In the genomic region with DNA sequence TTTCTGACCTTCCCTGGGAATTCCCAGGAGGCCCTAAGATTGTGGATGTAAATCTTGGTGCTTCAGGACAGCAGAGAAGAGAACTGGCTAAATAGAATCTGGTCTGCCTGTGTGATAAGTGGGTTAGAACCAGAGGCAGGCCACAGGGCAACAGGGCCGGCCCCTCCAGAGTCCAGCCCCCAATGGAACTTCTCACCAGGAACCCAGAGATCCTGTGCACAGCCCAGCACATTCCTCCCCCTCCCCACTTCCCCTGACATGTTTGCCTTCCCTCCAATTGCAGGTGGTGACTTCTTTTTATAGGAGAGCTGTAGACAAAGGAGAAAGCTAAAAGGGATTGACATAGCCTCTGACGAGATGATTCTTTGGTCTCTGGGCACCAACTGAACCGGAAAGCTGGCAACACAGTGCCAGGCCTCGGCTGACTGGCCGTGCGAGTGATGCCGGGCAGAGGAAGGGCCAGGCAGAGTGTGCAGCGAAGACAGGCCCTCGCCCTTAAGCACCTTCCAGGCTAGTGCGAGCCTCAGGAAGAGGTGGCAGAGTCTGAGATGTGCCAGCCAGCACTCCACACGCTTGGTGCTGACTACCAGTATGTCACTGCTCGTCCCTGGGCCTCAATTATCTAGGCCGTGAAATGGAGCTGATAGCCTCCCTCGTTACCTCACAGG, we compare ENCODE assay signal across 26 cellular contexts. TPM values are rescaled to one million over a fixed set of nuclear protein-coding genes. Genes with fewer than 3 reads are reported as not detected.
A peak's percentile ranks its signal among the peaks of the same experiment; 100 is the strongest.
DNase-seq lines count a peak whose midpoint lies in the region; FAIRE-seq and TF ChIP-seq lines count a peak whose summit lies in the region.
"Had no signal": no experiment of that assay in that cellular context is flagged by ENCODE, and none has a peak within 500 bp of the region (broad histone marks: within the 10 kb centered on the region; RNA-seq: fewer than 3 reads in every experiment).

No MANE protein-coding gene starts in this region.

- H3K14ac ChIP-seq in H1 (ENCODE audit: insufficient read length), result no peak overlapping the region

- no peak for TF ChIP-seq CTCF in H1 (IDR thresholded peaks at IDR 0.05; ENCODE audit: control extremely low read depth in 1 of 3, insufficient read depth in 1 of 3, low read depth in 1 of 3, low read length in 3 of 3)

- FAIRE-seq in H1 (lab: Jason Lieb, UNC), result no peak
- FAIRE-seq: GM18507 had no signal

- H3K4ac ChIP-seq in H1 (replicated peaks; ENCODE audit: insufficient read length, low read depth, low read length), result no peak overlapping the region

- H4K91ac ChIP-seq in H1 (replicated peaks; ENCODE audit: insufficient read length, low read length), result peak overlapping the region; percentile 55

- peak in 2 of 3 experiments; percentile 43 to 67 for DNase-seq in NCI-H1417 (lab: John Stamatoyannopoulos, UW)
- no peak for DNase-seq in NCI-H1417 treated with DMSO at 0.1 percent for 48 hours (lab: John Stamatoyannopoulos, UW)
- peak; percentile 6 for DNase-seq in NCI-H2196 (lab: John Stamatoyannopoulos, UW; ENCODE audit: unreplicated experiment)
- peak in 1 of 2 experiments; percentile 43 for DNase-seq in H1 (ENCODE audit: low read depth in 1 of 2, low spot score in 2 of 2)
- peak; percentile 17 for DNase-seq in renal cortical epithelial cell (ENCODE audit: low read depth)
- no peak for DNase-seq in mucosa of gallbladder (ENCODE audit: low spot score)
- no peak for DNase-seq in RPMI8226
- DNase-seq in T-helper 2 cell, result no peak
- DNase-seq: 8988T; activated CD4-positive, alpha-beta T cell treated with anti-CD3 and anti-CD28 coated beads, Interleukin-2, amount 10 ng/mL, durations not matched to agents 7 days and 5 days; activated CD8-positive, alpha-beta memory T cell treated with anti-CD3 and anti-CD28 coated beads, Interleukin-2, amount 50 U/mL, for 4 hours; activated gamma-delta T cell; NCI-H524 treated with DMSO at 0.1 percent for 48 hours; nucleus accumbens; PC-9; right cardiac atrium; T-helper 17 cell had no signal

- H3K4me2 ChIP-seq in H1 (ENCODE audit: insufficient read depth in 1 of 2, low read depth in 2 of 2, low read length in 2 of 2), result no peak overlapping the region
- H3K4me2 ChIP-seq: PC-9 had no signal

- no peak overlapping the region for H2BK20ac ChIP-seq in H1 (ENCODE audit: low read length)

- no peak for TF ChIP-seq EP300 in H1 (IDR thresholded peaks at IDR 0.05; ENCODE audit: borderline replicate concordance in 1 of 2, low read depth in 2 of 2, low read length in 2 of 2)

- 0 out of 2 replicates have a peak overlapping the region, but pooled peaks have one; percentile 61 for H2BK15ac ChIP-seq in H1 (ENCODE audit: low read length)

- H3K56ac ChIP-seq in H1 (replicated peaks; ENCODE audit: insufficient read length, low read depth, low read length), result no peak overlapping the region

- no peaks in the 10 kb centered on the region for H3K36me3 ChIP-seq in H1 (ENCODE audit: control insufficient read depth in 2 of 4, insufficient read depth in 4 of 4, low read length in 3 of 4)
- H3K36me3 ChIP-seq: adrenal gland, breast epithelium, SJSA1 had no signal

- H3K4me1 ChIP-seq in H1 (replicated peaks in 1 of 4; ENCODE audit: control insufficient read depth in 3 of 4, insufficient read depth in 4 of 4, low read length in 3 of 4), result peaks cover 0 to 24% (median 15%) of the 10 kb centered on the region in 4 experiments; a peak in 6 of 7 replicates
- H3K4me1 ChIP-seq: adrenal gland, breast epithelium, Caco-2, SJSA1, suprapubic skin, vagina had no signal

- no peak overlapping the region for H3K9ac ChIP-seq in H1 (replicated peaks in 1 of 4; ENCODE audit: extremely low read depth in 1 of 4, low read depth in 3 of 4, low read length in 3 of 4)

- H3K23ac ChIP-seq in H1 (ENCODE audit: insufficient read length), result no peak overlapping the region

- H3K27ac ChIP-seq in H1 (ENCODE audit: low read depth, low read length), result no peak overlapping the region
- H3K27ac ChIP-seq: adrenal gland, breast epithelium, coronary artery, PC-9, SJSA1, suprapubic skin, vagina had no signal

- H4K5ac ChIP-seq in H1 (ENCODE audit: insufficient read length, low read depth, low read length), result no peak overlapping the region

- H3K9me3 ChIP-seq in H1 (ENCODE audit: insufficient read depth in 2 of 2, low read depth in 1 of 2, low read length in 1 of 2), result no peaks in the 10 kb centered on the region
- H3K9me3 ChIP-seq: adrenal gland, breast epithelium, Caco-2, SJSA1, suprapubic skin, vagina had no signal

- H4K8ac ChIP-seq in H1 (ENCODE audit: extremely low read depth, insufficient read depth, low read length), result no peak overlapping the region

- WGBS in H1 (ENCODE audit: extremely low coverage in 1 of 2, insufficient coverage in 1 of 2, insufficient read length in 1 of 2, insufficient replicate concordance in 2 of 2, low coverage in 1 of 2, low lambda C conversion rate in 2 of 2, missing lambda C conversion rate in 1 of 2), 2 experiments, result 91% methylated on average over 14 of the region's 14 CpGs; no CpG with 5 or more reads in 1 of the 2 experiments

- no peak overlapping the region for H3K18ac ChIP-seq in H1 (ENCODE audit: extremely low read depth, low read length)

- H2AFZ ChIP-seq in H1 (ENCODE audit: low read length), result no peak overlapping the region
- H2AFZ ChIP-seq: PC-9 had no signal

- peak overlapping the region; percentile 56; the same call in 1 of the 2 replicates for H2AK5ac ChIP-seq in H1 (ENCODE audit: low read depth, low read length)

- no peak overlapping the region for H2BK120ac ChIP-seq in H1 (replicated peaks; ENCODE audit: low read depth, low read length)

- H3K79me1 ChIP-seq in H1 (ENCODE audit: low read depth, low read length), result no peaks in the 10 kb centered on the region

- peak overlapping the region; percentile 27; the same call in 1 of the 2 replicates for H2BK5ac ChIP-seq in H1 (ENCODE audit: low read depth, low read length)

- no peak for TF ChIP-seq POLR2A in H1 (IDR thresholded peaks at IDR 0.05; ENCODE audit: control extremely low read depth in 1 of 2, low read depth in 2 of 2, low read length in 2 of 2)

- peaks cover 0 to 2% of the 10 kb centered on the region in 2 experiments for H4K20me1 ChIP-seq in H1 (replicated peaks in 1 of 2; ENCODE audit: control insufficient read depth in 1 of 2, insufficient read depth in 2 of 2, low read length in 2 of 2)

- H3K79me2 ChIP-seq in H1 (ENCODE audit: control insufficient read depth in 1 of 2, insufficient read depth in 2 of 2, low read length in 2 of 2), result no peaks in the 10 kb centered on the region

- POLR2A ChIA-PET in H1 (lab: Charles Lee; ENCODE audit: partially characterized antibody), result interaction anchor here (1.0 kb wide), 1 partner anchor 13 kb away, joined by 3 read pairs; no protein-coding TSS in a partner anchor

- H3K23me2 ChIP-seq in H1 (ENCODE audit: low read depth, low read length), result no peaks in the 10 kb centered on the region

- H2BK12ac ChIP-seq in H1 (ENCODE audit: low read depth, low read length), result peak overlapping the region; percentile 88; the same call in 1 of the 2 replicates

- H3K27me3 ChIP-seq in H1 (replicated peaks in 1 of 4; ENCODE audit: control insufficient read depth in 3 of 4, extremely low read depth in 1 of 4, insufficient read depth in 3 of 4, low read length in 3 of 4), result no peaks in the 10 kb centered on the region; a peak in 2 of 7 replicates
- H3K27me3 ChIP-seq: adrenal gland, breast epithelium, SJSA1, suprapubic skin, vagina had no signal

- CTCF ChIA-PET in H1 (lab: Charles Lee; ENCODE audit: partially characterized antibody), result interaction anchor here (1.5 kb wide), 2 partner anchors 26 to 349 kb away, joined by 3 to 5 read pairs; no protein-coding TSS in a partner anchor

- no peak for TF ChIP-seq RAD21 in H1 (IDR thresholded peaks at IDR 0.05 in 1 of 2, conservative IDR thresholded peaks at IDR 0.05 in 1 of 2; ENCODE audit: low read depth in 2 of 2, low read length in 2 of 2)

- H3K4me3 ChIP-seq in H1 (ENCODE audit: extremely low read depth in 1 of 4, insufficient read depth in 2 of 4, low read depth in 3 of 4, low read length in 4 of 4), result no peak overlapping the region
- H3K4me3 ChIP-seq: adrenal gland, breast epithelium, coronary artery, PC-9, SJSA1, suprapubic skin, vagina had no signal

TF ChIP-seq in H1, 55 proteins besides CTCF, POLR2A, EP300 and RAD21 (continues in another document):
- no peak for TF ChIP-seq PHF8 (conservative IDR thresholded peaks at IDR 0.05; ENCODE audit: low read depth, low read length)
- TF ChIP-seq TAF7 (optimal IDR thresholded peaks at IDR 0.05; ENCODE audit: borderline replicate concordance, low read depth, low read length), result no peak
- no peak for TF ChIP-seq EZH2 (IDR thresholded peaks at IDR 0.05; ENCODE audit: low read depth, low read length, severe bottlenecking)
- no peak for TF ChIP-seq TCF12 (IDR thresholded peaks at IDR 0.05; ENCODE audit: low read depth, low read length)
- no peak for TF ChIP-seq SIRT6 (IDR thresholded peaks at IDR 0.05; ENCODE audit: low read length)
- TF ChIP-seq BRCA1 (IDR thresholded peaks at IDR 0.05; ENCODE audit: low read depth, low read length), result no peak
- TF ChIP-seq YY1 (IDR thresholded peaks at IDR 0.05; ENCODE audit: low read depth, low read length), result no peak

RNA-seq across cellular contexts. Expression of a gene that starts 19.3 kb away (rescaled TPM):
- total RNA-seq in H1 (2021; fragmentation: NEBNext Ultra II Directional; extraction: Animal tissue kit (Norgen Biotek cat#: 25700)), result 0.11 TPM in 2 replicates
- polyA plus RNA-seq in H1 (2011; rRNA removed), result 0.03 and 0.08 TPM in 2 replicates
- 0.05 TPM for polyA plus RNA-seq in H1 (2011; cell fraction: cytosol; rRNA removed)
- polyA plus RNA-seq in H1 (2011; cell fraction: nucleus; rRNA removed), result 0.13 TPM
- polyA plus RNA-seq in H1 (2012, experiment 1 of 2), result 0.06 to 0.12 TPM (median 0.07 TPM) in 3 of 4 replicates, not detected in the other
- polyA plus RNA-seq in H1 (2012, experiment 2 of 2), result not detected
- polyA plus RNA-seq in H1 (2013, experiment 1 of 2), result 0.04 TPM
- polyA plus RNA-seq in H1 (2013, experiment 2 of 2), result 0.04 TPM
- polyA minus RNA-seq in H1 (2011; rRNA and poly(A)+ RNA removed), result not detected in 2 replicates
- not detected for polyA minus RNA-seq in H1 (2011; cell fraction: cytosol; rRNA and poly(A)+ RNA removed)
- 0.40 TPM for polyA minus RNA-seq in H1 (2011; cell fraction: nucleus; rRNA and poly(A)+ RNA removed)
- total RNA-seq in renal cortical epithelial cell, result 0.10 TPM in 1 of 2 replicates, not detected in the other
- 0.43 TPM for total RNA-seq in mucosa of gallbladder
- total RNA-seq: Caco-2, SJSA1 had no signal

RNA-seq across cellular contexts. Expression of a gene that starts 33.8 kb away (rescaled TPM):
- total RNA-seq in H1 (2021; fragmentation: NEBNext Ultra II Directional; extraction: Animal tissue kit (Norgen Biotek cat#: 25700)), result not detected in 2 replicates
- polyA plus RNA-seq in H1 (2011; rRNA removed), result not detected in 2 replicates
- polyA plus RNA-seq in H1 (2011; cell fraction: cytosol; rRNA removed), result not detected
- not detected for polyA plus RNA-seq in H1 (2011; cell fraction: nucleus; rRNA removed)
- polyA plus RNA-seq in H1 (2012, experiment 1 of 2), result not detected in 4 replicates
- polyA plus RNA-seq in H1 (2012, experiment 2 of 2), result not detected
- not detected for polyA plus RNA-seq in H1 (2013, experiment 1 of 2)
- polyA plus RNA-seq in H1 (2013, experiment 2 of 2), result not detected
- polyA minus RNA-seq in H1 (2011; rRNA and poly(A)+ RNA removed), result under 0.01 TPM in 1 of 2 replicates, not detected in the other
- not detected for polyA minus RNA-seq in H1 (2011; cell fraction: cytosol; rRNA and poly(A)+ RNA removed)
- polyA minus RNA-seq in H1 (2011; cell fraction: nucleus; rRNA and poly(A)+ RNA removed), result not detected
- total RNA-seq in renal cortical epithelial cell (not detected in 2 replicates), mucosa of gallbladder (not detected)
- total RNA-seq: activated CD4-positive, alpha-beta T cell treated with anti-CD3 and anti-CD28 coated beads, Interleukin-2, amount 10 ng/mL, durations not matched to agents 7 days and 5 days; adrenal gland; breast epithelium; Caco-2; lower leg skin; PC-9; right cardiac atrium; SJSA1; suprapubic skin; T-helper 17 cell; vagina had no signal
- polyA plus RNA-seq: adrenal gland, right cardiac atrium had no signal

Comparison
In these comparisons a context has a peak if more than half of its experiments do, and no peak if none do; other contexts are left out.
1. DNase-seq: peak in NCI-H1417 (2 of 3), NCI-H2196 (single experiment) and renal cortical epithelial cell (single experiment); none in NCI-H1417 treated with DMSO at 0.1 percent for 48 hours (single experiment), mucosa of gallbladder (single experiment), RPMI8226 (single experiment) and T-helper 2 cell (0 of 5).